Comparison of ENCODE assay signal across 8 cellular contexts in genomic region chr5:34007675-34008600, GRCh38. TPM values are rescaled to one million over a fixed set of nuclear protein-coding genes. Genes with fewer than 3 reads are reported as not detected.
DNase-seq lines count a peak whose midpoint lies in the region; ATAC-seq and TF ChIP-seq lines count a peak whose summit lies in the region.

Gene AMACR, minus strand, starts transcription at chr5:34008050. Its CDS starts 31 bp downstream, at chr5:34008019.

- peak; percentile 98 for DNase-seq in DMS153 treated with DMSO at 0.1 percent for 48 hours (lab: John Stamatoyannopoulos, UW; ENCODE audit: unreplicated experiment)
- peak; percentile 95 for DNase-seq in OCI-M1 (lab: John Stamatoyannopoulos, UW)
- peak; percentile 90 for DNase-seq in activated T-cell treated with anti-CD3 and anti-CD28 coated beads for 48 hours (ENCODE audit: low read depth)
- DNase-seq in erythroblast (lab: John Stamatoyannopoulos, UW) = peak; percentile 92 to 93
- peak; percentile 92 for DNase-seq in stimulated activated CD8-positive, alpha-beta memory T cell treated with anti-CD3 and anti-CD28 coated beads, Interleukin-4, amount 100 ng/mL, for 48 hours

- peak within 1 kb of the TSS; percentile 40 for H3K4me3 ChIP-seq in mucosa of stomach (ENCODE audit: low read length)

- no peaks in the 10 kb centered on the region for H3K27me3 ChIP-seq in mucosa of stomach (ENCODE audit: control insufficient read depth, insufficient read depth, low read length)

- H3K4me1 Mint-ChIP-seq in IgD-negative memory B cell = peaks cover 10 to 19% (median 14%) of the 10 kb centered on the region in 3 donors

- H3K4me1 ChIP-seq in mucosa of stomach (ENCODE audit: control insufficient read depth, insufficient read depth, low read length) = peaks cover 15% of the 10 kb centered on the region

- peak within 1 kb of the TSS; percentile 94 to 99 (median 98) for H3K4me3 Mint-ChIP-seq in IgD-negative memory B cell

- no peaks in the 10 kb centered on the region for H3K9me3 ChIP-seq in mucosa of stomach (ENCODE audit: control insufficient read depth, low read length)

- no peaks in the 10 kb centered on the region for H3K36me3 ChIP-seq in mucosa of stomach (ENCODE audit: control insufficient read depth, insufficient read depth, low read length)

- peaks cover 4% of the 10 kb centered on the region for H3K36me3 Mint-ChIP-seq in IgD-negative memory B cell

- peak; percentile 83 for ATAC-seq in GM21576 (IDR thresholded peaks at IDR 0.05; ENCODE audit: unreplicated experiment)

- H3K9me3 Mint-ChIP-seq in IgD-negative memory B cell = peaks cover 0 to 2% (median 0%) of the 10 kb centered on the region in 3 donors

- H3K27ac Mint-ChIP-seq in IgD-negative memory B cell = peak within 1 kb of the TSS; percentile 65 to 89 (median 85)

- peak within 1 kb of the TSS; percentile 73 for H3K9ac ChIP-seq in mucosa of stomach (ENCODE audit: low read length)

- no peaks in the 10 kb centered on the region for H3K27me3 Mint-ChIP-seq in IgD-negative memory B cell

- TF ChIP-seq POLR2A in erythroblast (IDR thresholded peaks at IDR 0.05; ENCODE audit: low read length) = peak; percentile 86

RNA-seq across cellular contexts. Expression of gene AMACR, which starts in this region (rescaled TPM):
- 6.9 TPM for polyA plus RNA-seq in IgD-negative memory B cell

Comparison
In these comparisons a context has a peak if more than half of its experiments do, and no peak if none do; other contexts are left out.
1. Peak in every context shown above with its lines: DNase-seq, ATAC-seq and H3K4me3 ChIP-seq.